8 cellular contexts compared by ENCODE assay signal in the genomic region with DNA sequence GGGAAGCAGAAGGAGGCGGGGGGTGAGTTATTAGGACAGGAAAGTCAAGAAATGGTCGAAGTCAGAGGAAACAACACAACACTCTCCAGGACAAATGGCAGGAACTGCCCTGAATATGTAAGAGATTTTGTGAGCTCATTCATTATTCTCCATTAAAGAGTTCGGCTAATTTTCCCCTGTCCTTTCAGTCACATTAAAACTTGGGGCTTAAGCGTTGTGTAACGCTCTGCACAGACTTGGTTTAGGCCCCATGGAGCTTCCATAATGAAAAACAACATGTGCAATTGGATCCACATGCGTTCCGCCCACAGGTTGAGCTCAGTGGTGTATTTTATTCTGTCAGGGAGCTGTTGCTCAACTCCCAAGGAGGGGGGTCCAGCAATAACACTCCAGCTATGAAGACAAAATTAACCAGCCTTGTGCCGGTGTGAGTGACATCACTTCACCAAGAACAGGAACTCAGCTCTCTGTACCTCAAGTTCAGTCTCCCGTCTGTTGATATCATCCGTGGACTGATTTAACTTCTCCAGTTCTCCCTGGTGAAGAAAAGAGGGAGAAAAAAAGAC. TPM values are rescaled to one million over a fixed set of nuclear protein-coding genes. Genes with fewer than 3 reads are reported as not detected.
A peak's percentile ranks its signal among the peaks of the same experiment; 100 is the strongest.
DNase-seq lines count a peak whose midpoint lies in the region; ATAC-seq and TF ChIP-seq lines count a peak whose summit lies in the region.

No MANE protein-coding gene starts in this region.

- H3K36me3 ChIP-seq in HEK293 (ENCODE audit: control insufficient read depth in 2 of 2, insufficient read depth in 1 of 2, low read length in 2 of 2), result peaks cover 0 to 4% of the 10 kb centered on the region in 2 experiments; a peak in 1 of 3 replicates
- no peaks in the 10 kb centered on the region for H3K36me3 ChIP-seq in left ventricle myocardium inferior
- H3K36me3 ChIP-seq in SJCRH30, result no peaks in the 10 kb centered on the region

- ATAC-seq in T-cell (replicated peaks in 1 of 4), result no peak
- ATAC-seq in stimulated activated memory B cell treated with anti-CD40 and anti-IgM and Interleukin-4, amounts not matched to agents 10 μg/mL and 1 μg/mL and 100 μg/mL, for 72 hours, result no peak
- ATAC-seq in HG03280 (IDR thresholded peaks at IDR 0.05; ENCODE audit: unreplicated experiment), result no peak

- H3K27ac ChIP-seq in HEK293 (ENCODE audit: extremely low read depth, low read depth, low read length) (peak overlapping the region; percentile 46), left ventricle myocardium inferior (replicated peaks) (peak overlapping the region; percentile 85), SJCRH30 (no peak overlapping the region)

- CTCF ChIA-PET in HEK293 (lab: Yijun Ruan, JAX), result interaction anchor here (0.7 to 4.3 kb wide), 6 partner anchors 9 to 63 kb away, joined by 3 to 41 read pairs (median 4); no protein-coding TSS in a partner anchor
- CTCF ChIA-PET in T-cell (lab: Charles Lee), result interaction anchor here (0.6 to 3.5 kb wide), 13 partner anchors 10 to 75 kb away, joined by 3 to 32 read pairs (median 3); no protein-coding TSS in a partner anchor

- H3K4me3 ChIP-seq in HEK293 (ENCODE audit: low read depth, low read length) (no peak overlapping the region), left ventricle myocardium inferior (peak overlapping the region; percentile 89), SJCRH30 (no peak overlapping the region)

- peaks cover 37% of the 10 kb centered on the region for H3K36me3 Mint-ChIP-seq in T-cell
- H3K36me3 Mint-ChIP-seq in stimulated activated memory B cell treated with anti-CD40 and anti-IgM and Interleukin-4, amounts not matched to agents 10 μg/mL and 1 μg/mL and 100 μg/mL, for 72 hours, result peaks cover 23% of the 10 kb centered on the region

- no peaks in the 10 kb centered on the region for H3K27me3 Mint-ChIP-seq in T-cell
- H3K27me3 Mint-ChIP-seq in stimulated activated memory B cell treated with anti-CD40 and anti-IgM and Interleukin-4, amounts not matched to agents 10 μg/mL and 1 μg/mL and 100 μg/mL, for 72 hours, result no peaks in the 10 kb centered on the region

- DNase-seq in T-cell (no peak), left ventricle myocardium inferior (peak; percentile 29), cerebellar nuclear complex (lab: John Stamatoyannopoulos, UW) (no peak), SJCRH30 (no peak), NCI-H1105 (lab: John Stamatoyannopoulos, UW) (no peak)

- peaks cover 16% of the 10 kb centered on the region for H3K4me1 ChIP-seq in HEK293 (ENCODE audit: control insufficient read depth, insufficient read depth, low read length)
- H3K4me1 ChIP-seq in left ventricle myocardium inferior, result peaks cover 76% of the 10 kb centered on the region
- peaks cover 39% of the 10 kb centered on the region for H3K4me1 ChIP-seq in SJCRH30

- H3K9me3 Mint-ChIP-seq in T-cell, result no peaks in the 10 kb centered on the region
- no peaks in the 10 kb centered on the region for H3K9me3 Mint-ChIP-seq in stimulated activated memory B cell treated with anti-CD40 and anti-IgM and Interleukin-4, amounts not matched to agents 10 μg/mL and 1 μg/mL and 100 μg/mL, for 72 hours

- no peak for TF ChIP-seq CTCF in HEK293 (tag by site-specific recombination; IDR thresholded peaks at IDR 0.05)
- TF ChIP-seq CTCF in left ventricle myocardium inferior (IDR thresholded peaks at IDR 0.05; ENCODE audit: borderline replicate concordance), result no peak

- POLR2A ChIA-PET in HEK293 (lab: Yijun Ruan, JAX), result interaction anchor here (0.9 to 1.5 kb wide), 4 partner anchors 10 to 62 kb away, joined by 3 to 5 read pairs (median 4); no protein-coding TSS in a partner anchor
- POLR2A ChIA-PET in T-cell (lab: Charles Lee), result interaction anchor here (0.6 to 1.1 kb wide), 6 partner anchors 8 to 66 kb away, joined by 3 to 5 read pairs (median 4); no protein-coding TSS in a partner anchor

- H3K27ac Mint-ChIP-seq in T-cell, result no peak overlapping the region
- H3K27ac Mint-ChIP-seq in stimulated activated memory B cell treated with anti-CD40 and anti-IgM and Interleukin-4, amounts not matched to agents 10 μg/mL and 1 μg/mL and 100 μg/mL, for 72 hours, result peak overlapping the region; percentile 23

- peak overlapping the region; percentile 84 to 96 (median 96) for H3K4me3 Mint-ChIP-seq in T-cell
- H3K4me3 Mint-ChIP-seq in stimulated activated memory B cell treated with anti-CD40 and anti-IgM and Interleukin-4, amounts not matched to agents 10 μg/mL and 1 μg/mL and 100 μg/mL, for 72 hours, result peak overlapping the region; percentile 95

- H3K4me1 Mint-ChIP-seq in T-cell, result peaks cover 67 to 81% (median 78%) of the 10 kb centered on the region in 3 donors
- peaks cover 62% of the 10 kb centered on the region for H3K4me1 Mint-ChIP-seq in stimulated activated memory B cell treated with anti-CD40 and anti-IgM and Interleukin-4, amounts not matched to agents 10 μg/mL and 1 μg/mL and 100 μg/mL, for 72 hours

- intact Hi-C loops in left ventricle myocardium inferior (cut with micrococcal nuclease), result no loop called here

- no peaks in the 10 kb centered on the region for H3K27me3 ChIP-seq in left ventricle myocardium inferior (ENCODE audit: low read depth)
- no peaks in the 10 kb centered on the region for H3K27me3 ChIP-seq in SJCRH30

- no peaks in the 10 kb centered on the region for H3K9me3 ChIP-seq in HEK293 (ENCODE audit: control insufficient read depth, insufficient read depth, low read depth, low read length)
- H3K9me3 ChIP-seq in left ventricle myocardium inferior (replicated peaks), result no peaks in the 10 kb centered on the region
- no peaks in the 10 kb centered on the region for H3K9me3 ChIP-seq in SJCRH30 (replicated peaks)

TF ChIP-seq in HEK293, 187 proteins besides CTCF, POLR2A, EP300 and RAD21 (continues in another document):
- TF ChIP-seq ZNF555 (tag by site-specific recombination; conservative IDR thresholded peaks at IDR 0.05) (no peak), ZNF2 (tag by site-specific recombination; IDR thresholded peaks at IDR 0.05) (no peak; the same call in 1 of the 2 replicates), ZNF433 (tag by site-specific recombination; IDR thresholded peaks at IDR 0.05; ENCODE audit: low read depth) (no peak), ZSCAN30 (tag by site-specific recombination; IDR thresholded peaks at IDR 0.05) (peak; percentile 73)
- TF ChIP-seq, protein P1, sequence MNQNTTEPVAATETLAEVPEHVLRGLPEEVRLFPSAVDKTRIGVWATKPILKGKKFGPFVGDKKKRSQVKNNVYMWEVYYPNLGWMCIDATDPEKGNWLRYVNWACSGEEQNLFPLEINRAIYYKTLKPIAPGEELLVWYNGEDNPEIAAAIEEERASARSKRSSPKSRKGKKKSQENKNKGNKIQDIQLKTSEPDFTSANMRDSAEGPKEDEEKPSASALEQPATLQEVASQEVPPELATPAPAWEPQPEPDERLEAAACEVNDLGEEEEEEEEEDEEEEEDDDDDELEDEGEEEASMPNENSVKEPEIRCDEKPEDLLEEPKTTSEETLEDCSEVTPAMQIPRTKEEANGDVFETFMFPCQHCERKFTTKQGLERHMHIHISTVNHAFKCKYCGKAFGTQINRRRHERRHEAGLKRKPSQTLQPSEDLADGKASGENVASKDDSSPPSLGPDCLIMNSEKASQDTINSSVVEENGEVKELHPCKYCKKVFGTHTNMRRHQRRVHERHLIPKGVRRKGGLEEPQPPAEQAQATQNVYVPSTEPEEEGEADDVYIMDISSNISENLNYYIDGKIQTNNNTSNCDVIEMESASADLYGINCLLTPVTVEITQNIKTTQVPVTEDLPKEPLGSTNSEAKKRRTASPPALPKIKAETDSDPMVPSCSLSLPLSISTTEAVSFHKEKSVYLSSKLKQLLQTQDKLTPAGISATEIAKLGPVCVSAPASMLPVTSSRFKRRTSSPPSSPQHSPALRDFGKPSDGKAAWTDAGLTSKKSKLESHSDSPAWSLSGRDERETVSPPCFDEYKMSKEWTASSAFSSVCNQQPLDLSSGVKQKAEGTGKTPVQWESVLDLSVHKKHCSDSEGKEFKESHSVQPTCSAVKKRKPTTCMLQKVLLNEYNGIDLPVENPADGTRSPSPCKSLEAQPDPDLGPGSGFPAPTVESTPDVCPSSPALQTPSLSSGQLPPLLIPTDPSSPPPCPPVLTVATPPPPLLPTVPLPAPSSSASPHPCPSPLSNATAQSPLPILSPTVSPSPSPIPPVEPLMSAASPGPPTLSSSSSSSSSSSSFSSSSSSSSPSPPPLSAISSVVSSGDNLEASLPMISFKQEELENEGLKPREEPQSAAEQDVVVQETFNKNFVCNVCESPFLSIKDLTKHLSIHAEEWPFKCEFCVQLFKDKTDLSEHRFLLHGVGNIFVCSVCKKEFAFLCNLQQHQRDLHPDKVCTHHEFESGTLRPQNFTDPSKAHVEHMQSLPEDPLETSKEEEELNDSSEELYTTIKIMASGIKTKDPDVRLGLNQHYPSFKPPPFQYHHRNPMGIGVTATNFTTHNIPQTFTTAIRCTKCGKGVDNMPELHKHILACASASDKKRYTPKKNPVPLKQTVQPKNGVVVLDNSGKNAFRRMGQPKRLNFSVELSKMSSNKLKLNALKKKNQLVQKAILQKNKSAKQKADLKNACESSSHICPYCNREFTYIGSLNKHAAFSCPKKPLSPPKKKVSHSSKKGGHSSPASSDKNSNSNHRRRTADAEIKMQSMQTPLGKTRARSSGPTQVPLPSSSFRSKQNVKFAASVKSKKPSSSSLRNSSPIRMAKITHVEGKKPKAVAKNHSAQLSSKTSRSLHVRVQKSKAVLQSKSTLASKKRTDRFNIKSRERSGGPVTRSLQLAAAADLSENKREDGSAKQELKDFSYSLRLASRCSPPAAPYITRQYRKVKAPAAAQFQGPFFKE (tag by site-specific recombination; IDR thresholded peaks at IDR 0.05; ENCODE audit: borderline replicate concordance), result no peak

RNA-seq across cellular contexts. Expression of a gene that starts 2.3 kb away (rescaled TPM):
- total RNA-seq in T-cell, result 10 to 100 TPM; 25.0 to 66.7 (median 41.7) TPM
- total RNA-seq in left ventricle myocardium inferior, result 8.8 TPM
- 8.1 and 8.5 TPM in 2 replicates for total RNA-seq in SJCRH30 (2014; rRNA removed; shearing (Covaris generic))
